In genomic region chr22:44815099-44816070, GRCh38 we compare ENCODE assay signal across 23 cellular contexts.
A peak's percentile ranks its signal among the peaks of the same experiment; 100 is the strongest.
DNase-seq lines count a peak whose midpoint lies in the region; ATAC-seq, FAIRE-seq and TF ChIP-seq lines count a peak whose summit lies in the region.
"Had no signal": no experiment of that assay in that cellular context is flagged by ENCODE, and none has a peak within 500 bp of the region (broad histone marks: within the 10 kb centered on the region; RNA-seq: fewer than 3 reads in every experiment).

No MANE protein-coding gene starts in this region.

- H3K27me3 Mint-ChIP-seq in natural killer cell treated with Interleukin-12 subunit alpha and Interleukin-12 subunit beta and Interleukin-15 and Interleukin-18, amount 100 ng/mL, for 72 hours, result no peaks in the 10 kb centered on the region
- no peaks in the 10 kb centered on the region for H3K27me3 Mint-ChIP-seq in natural killer cell (ENCODE audit: low read depth in 2 of 2)
- H3K27me3 Mint-ChIP-seq in glutamatergic neuron (ENCODE audit: unreplicated experiment), result peaks cover 4% of the 10 kb centered on the region

- in situ Hi-C loops in HepG2 (cut with HindIII; ENCODE audit: extremely low pct_ligation_motif_present, low pct_unique_long_range_greater_than_20kb), result no loop called here

- 4% methylated on average over 11 of the region's 27 CpGs for WGBS in HepG2 (ENCODE audit: low lambda C conversion rate)
- 61 to 70% (median 62%) methylated on average over 27 of the region's 27 CpGs for WGBS in ovary, 3 donors
- 92% methylated on average over 27 of the region's 27 CpGs for WGBS in smooth muscle cell (ENCODE audit: low lambda C conversion rate)

- H3K79me2 ChIP-seq in HepG2 (ENCODE audit: insufficient read depth, low read length), result no peaks in the 10 kb centered on the region
- H3K79me2 ChIP-seq in smooth muscle cell (ENCODE audit: low read depth), result no peaks in the 10 kb centered on the region

- no peak overlapping the region for H3K4me2 ChIP-seq in HepG2 (ENCODE audit: low read depth, low read length)
- H3K4me2 ChIP-seq in smooth muscle cell, result no peak overlapping the region
- H3K4me2 ChIP-seq: KMS-11 had no signal

- no peak for TF ChIP-seq RAD21 in HepG2 (CRISPR knock-in tag; IDR thresholded peaks at IDR 0.05)

- TF ChIP-seq POLR2A in HepG2 (IDR thresholded peaks at IDR 0.05; ENCODE audit: insufficient read depth in 1 of 2, low read depth in 2 of 2, low read length in 2 of 2), result no peak
- TF ChIP-seq POLR2A in ovary (IDR thresholded peaks at IDR 0.05), result no peak

- POLR2A ChIA-PET in HepG2 (lab: Yijun Ruan, JAX), result no interaction called here

- TF ChIP-seq CTCF in natural killer cell (IDR thresholded peaks at IDR 0.05), result no peak
- TF ChIP-seq CTCF in RWPE2 (IDR thresholded peaks at IDR 0.05; ENCODE audit: poor library complexity, severe bottlenecking), result no peak
- no peak for TF ChIP-seq CTCF in HepG2 (CRISPR knock-in tag; IDR thresholded peaks at IDR 0.05)
- no peak for TF ChIP-seq CTCF in glutamatergic neuron (IDR thresholded peaks at IDR 0.05; ENCODE audit: partially characterized antibody, unreplicated experiment)
- TF ChIP-seq CTCF in ovary (IDR thresholded peaks at IDR 0.05), result no peak
- TF ChIP-seq CTCF in smooth muscle cell (IDR thresholded peaks at IDR 0.05; ENCODE audit: borderline replicate concordance, insufficient read depth, poor library complexity, severe bottlenecking), result no peak

- peaks cover 5% of the 10 kb centered on the region; the same call in 1 of the 2 replicates for H3K36me3 ChIP-seq in RWPE2 (ENCODE audit: low read depth)
- no peaks in the 10 kb centered on the region for H3K36me3 ChIP-seq in HepG2 (replicated peaks in 1 of 2; ENCODE audit: control insufficient read depth in 1 of 2, insufficient read depth in 2 of 2, low read length in 2 of 2)
- no peaks in the 10 kb centered on the region for H3K36me3 ChIP-seq in ovary
- H3K36me3 ChIP-seq in smooth muscle cell (ENCODE audit: low read depth), result no peaks in the 10 kb centered on the region
- H3K36me3 ChIP-seq: Peyer's patch, SJSA1 had no signal

- no peaks in the 10 kb centered on the region for H4K20me1 ChIP-seq in HepG2 (ENCODE audit: insufficient read depth, low read length)
- no peaks in the 10 kb centered on the region for H4K20me1 ChIP-seq in smooth muscle cell (ENCODE audit: low read depth)

- TF ChIP-seq EP300 in HepG2 (IDR thresholded peaks at IDR 0.05; ENCODE audit: low read depth in 2 of 2, low read length in 2 of 2) (no peak), HepG2 (CRISPR knock-in tag; IDR thresholded peaks at IDR 0.05; ENCODE audit: borderline replicate concordance) (no peak), ovary (IDR thresholded peaks at IDR 0.05) (no peak)

- H3K27ac ChIP-seq in RWPE2 (ENCODE audit: poor library complexity, severe bottlenecking), result no peak overlapping the region
- H3K27ac ChIP-seq in HepG2 (ENCODE audit: extremely low read length, insufficient read depth, low read length), result no peak overlapping the region
- no peak overlapping the region for H3K27ac ChIP-seq in ovary
- H3K27ac ChIP-seq in smooth muscle cell (ENCODE audit: low read depth), result no peak overlapping the region
- H3K27ac ChIP-seq: GM23248, KMS-11, Peyer's patch, SJSA1 had no signal

- H3K9me3 ChIP-seq in RWPE2 (ENCODE audit: severe bottlenecking) (no peaks in the 10 kb centered on the region), HepG2 (ENCODE audit: low read length) (no peaks in the 10 kb centered on the region), ovary (no peaks in the 10 kb centered on the region), smooth muscle cell (replicated peaks; ENCODE audit: low read depth) (no peaks in the 10 kb centered on the region)
- H3K9me3 ChIP-seq: Peyer's patch, SJSA1 had no signal

- intact Hi-C loops in natural killer cell (cut with micrococcal nuclease), result no loop called here
- intact Hi-C loops in HepG2 (cut with micrococcal nuclease; ENCODE audit: unreplicated experiment), result no loop called here
- intact Hi-C loops in ovary (cut with DNase I), result no loop called here

- no peak overlapping the region for H3K9ac ChIP-seq in HepG2 (ENCODE audit: insufficient read depth, low read depth, low read length)
- H3K9ac ChIP-seq in smooth muscle cell (ENCODE audit: low read depth), result no peak overlapping the region
- H3K9ac ChIP-seq: GM23248, KMS-11 had no signal

- FAIRE-seq in HepG2 (lab: Jason Lieb, UNC), result no peak
- FAIRE-seq: GM12878, HTR-8/SVneo had no signal

- no peaks in the 10 kb centered on the region for H3K4me1 Mint-ChIP-seq in natural killer cell treated with Interleukin-12 subunit alpha and Interleukin-12 subunit beta and Interleukin-15 and Interleukin-18, amount 100 ng/mL, for 72 hours (ENCODE audit: low read depth in 2 of 2)
- H3K4me1 Mint-ChIP-seq in natural killer cell (no peaks in the 10 kb centered on the region), glutamatergic neuron (ENCODE audit: low read depth, unreplicated experiment) (peaks cover 2% of the 10 kb centered on the region)

- CTCF ChIA-PET in HepG2 (lab: Yijun Ruan, JAX; ENCODE audit: low intra/inter-chr PET ratio, low total read pairs), result no interaction called here

- no peak overlapping the region for H3K27ac Mint-ChIP-seq in natural killer cell treated with Interleukin-12 subunit alpha and Interleukin-12 subunit beta and Interleukin-15 and Interleukin-18, amount 100 ng/mL, for 72 hours
- no peak overlapping the region for H3K27ac Mint-ChIP-seq in natural killer cell
- H3K27ac Mint-ChIP-seq in glutamatergic neuron (ENCODE audit: unreplicated experiment), result no peak overlapping the region
- H3K27ac Mint-ChIP-seq: CD4-positive, alpha-beta T cell had no signal

- no peaks in the 10 kb centered on the region for H3K36me3 Mint-ChIP-seq in natural killer cell treated with Interleukin-12 subunit alpha and Interleukin-12 subunit beta and Interleukin-15 and Interleukin-18, amount 100 ng/mL, for 72 hours
- H3K36me3 Mint-ChIP-seq in natural killer cell, result no peaks in the 10 kb centered on the region
- H3K36me3 Mint-ChIP-seq in glutamatergic neuron (ENCODE audit: unreplicated experiment), result no peaks in the 10 kb centered on the region

- H3K4me1 ChIP-seq in RWPE2 (ENCODE audit: insufficient read depth, poor library complexity, severe bottlenecking) (no peaks in the 10 kb centered on the region), HepG2 (ENCODE audit: insufficient read depth, low read length) (no peaks in the 10 kb centered on the region), ovary (ENCODE audit: insufficient read depth) (no peaks in the 10 kb centered on the region), smooth muscle cell (ENCODE audit: low read depth) (no peaks in the 10 kb centered on the region)
- H3K4me1 ChIP-seq: Peyer's patch, SJSA1 had no signal

- H2AFZ ChIP-seq in HepG2 (ENCODE audit: low read length) (no peak overlapping the region), smooth muscle cell (ENCODE audit: low read depth) (no peak overlapping the region)
- H2AFZ ChIP-seq: GM23248 had no signal

- peak; percentile 37 for DNase-seq in natural killer cell treated with Interleukin-12 subunit alpha and Interleukin-12 subunit beta and Interleukin-15 and Interleukin-18, amount 100 ng/mL, for 72 hours (ENCODE audit: low spot score)
- DNase-seq in natural killer cell, result no peak
- DNase-seq in RWPE2 (ENCODE audit: low spot score), result peak; percentile 47
- DNase-seq in HepG2 (ENCODE audit: low spot score), result no peak
- DNase-seq in glutamatergic neuron, result no peak
- DNase-seq in ovary, result no peak
- no peak for DNase-seq in smooth muscle cell (lab: John Stamatoyannopoulos, UW; ENCODE audit: unreplicated experiment)
- DNase-seq: CD4-positive, alpha-beta T cell; COR-L47; DMS 273 treated with DMSO at 0.1 percent for 48 hours; DMS79 treated with DMSO at 0.1 percent for 48 hours; HCEC 1CT; IMR-90; NCI-H1105 treated with DMSO at 0.1 percent for 48 hours; NCI-H2029 treated with DMSO at 0.1 percent for 48 hours; NCI-H446; NCI-H526; Peyer's patch had no signal

- no peaks in the 10 kb centered on the region for H3F3A ChIP-seq in smooth muscle cell (ENCODE audit: low read depth)

- BruUV-seq in HepG2 (replicated peaks; lab: Mats Ljungman, UMichigan), result no TSS peak

- no peaks in the 10 kb centered on the region for H3K9me3 Mint-ChIP-seq in natural killer cell treated with Interleukin-12 subunit alpha and Interleukin-12 subunit beta and Interleukin-15 and Interleukin-18, amount 100 ng/mL, for 72 hours
- H3K9me3 Mint-ChIP-seq in natural killer cell (no peaks in the 10 kb centered on the region), glutamatergic neuron (ENCODE audit: unreplicated experiment) (peaks cover 6% of the 10 kb centered on the region)
- H3K9me3 Mint-ChIP-seq: CD4-positive, alpha-beta T cell had no signal

- H3K4me3 ChIP-seq in RWPE2 (ENCODE audit: severe bottlenecking), result no peak overlapping the region
- H3K4me3 ChIP-seq in HepG2 (replicated peaks in 1 of 3; ENCODE audit: insufficient read depth in 1 of 3, low read depth in 2 of 3, low read length in 3 of 3), result no peak overlapping the region
- H3K4me3 ChIP-seq in ovary, result no peak overlapping the region
- H3K4me3 ChIP-seq in smooth muscle cell, result no peak overlapping the region
- H3K4me3 ChIP-seq: GM12878, GM23248, Peyer's patch, SJSA1 had no signal

- H3K27me3 ChIP-seq in RWPE2 (ENCODE audit: insufficient read depth, poor library complexity, severe bottlenecking) (no peaks in the 10 kb centered on the region), HepG2 (ENCODE audit: control insufficient read depth in 1 of 2, insufficient read depth in 2 of 2, low read length in 2 of 2) (peaks cover 0 to 23% of the 10 kb centered on the region in 2 experiments), ovary (no peaks in the 10 kb centered on the region), smooth muscle cell (ENCODE audit: low read depth) (no peaks in the 10 kb centered on the region)
- H3K27me3 ChIP-seq: Peyer's patch, SJSA1 had no signal

- ATAC-seq in natural killer cell treated with Interleukin-12 subunit alpha and Interleukin-12 subunit beta and Interleukin-15 and Interleukin-18, amount 100 ng/mL, for 72 hours, result no peak
- ATAC-seq in natural killer cell, result no peak
- no peak for ATAC-seq in RWPE2 (ENCODE audit: low read depth)
- ATAC-seq in HepG2, result no peak
- ATAC-seq: GM12878 had no signal

- H3K4me3 Mint-ChIP-seq in natural killer cell treated with Interleukin-12 subunit alpha and Interleukin-12 subunit beta and Interleukin-15 and Interleukin-18, amount 100 ng/mL, for 72 hours, result no peak overlapping the region
- H3K4me3 Mint-ChIP-seq in natural killer cell (no peak overlapping the region), glutamatergic neuron (ENCODE audit: unreplicated experiment) (no peak overlapping the region)
- H3K4me3 Mint-ChIP-seq: CD4-positive, alpha-beta T cell had no signal

TF ChIP-seq in HepG2, 621 proteins besides CTCF, POLR2A, EP300 and RAD21:
- TF ChIP-seq ZNF263 (CRISPR knock-in tag; IDR thresholded peaks at IDR 0.05), result peak; percentile 80
- no peak for TF ChIP-seq ZMYM3 (CRISPR knock-in tag; IDR thresholded peaks at IDR 0.05)
- TF ChIP-seq ZMYM4 (CRISPR knock-in tag; IDR thresholded peaks at IDR 0.05), result no peak
- no peak for TF ChIP-seq MAX (IDR thresholded peaks at IDR 0.05)
- no peak for TF ChIP-seq SMYD3 (CRISPR knock-in tag; IDR thresholded peaks at IDR 0.05)
- TF ChIP-seq ZNF251 (CRISPR knock-in tag; IDR thresholded peaks at IDR 0.05), result no peak
- 0 out of 2 replicates have a peak, but pooled peaks have one; percentile 13 for TF ChIP-seq ZNF7 (CRISPR knock-in tag; IDR thresholded peaks at IDR 0.05)

Comparison
In these comparisons a context has a peak if more than half of its experiments do, and no peak if none do; other contexts are left out.
1. DNase-seq: peak in natural killer cell treated with Interleukin-12 subunit alpha and Interleukin-12 subunit beta and Interleukin-15 and Interleukin-18, amount 100 ng/mL, for 72 hours (single experiment) and RWPE2 (single experiment); none in natural killer cell (single experiment), HepG2 (single experiment), glutamatergic neuron (single experiment), ovary (0 of 5) and smooth muscle cell (single experiment).